Comparison of ENCODE assay signal across 11 cellular contexts in the genomic region with DNA sequence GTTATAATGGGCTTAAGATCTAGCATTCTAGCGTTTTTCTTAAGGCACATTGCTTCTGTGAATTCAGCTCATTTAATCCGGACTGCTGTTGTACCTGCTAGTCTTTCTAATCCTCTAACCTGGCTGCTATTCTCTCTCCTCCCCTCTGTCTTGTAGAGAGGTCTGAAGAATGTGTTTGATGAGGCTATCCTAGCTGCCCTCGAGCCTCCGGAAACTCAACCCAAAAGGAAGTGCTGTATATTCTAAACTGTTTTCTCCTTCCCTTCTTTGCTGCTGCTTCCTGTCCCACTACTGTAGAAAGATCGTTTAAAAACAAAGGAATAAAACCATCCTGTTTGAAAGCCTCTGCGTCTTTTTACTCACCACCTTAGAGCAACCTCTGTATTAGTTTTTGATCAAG. TPM values are rescaled to one million over a fixed set of nuclear protein-coding genes. Genes with fewer than 3 reads are reported as not detected.
A peak's percentile ranks its signal among the peaks of the same experiment; 100 is the strongest.
DNase-seq lines count a peak whose midpoint lies in the region; ATAC-seq, FAIRE-seq and TF ChIP-seq lines count a peak whose summit lies in the region.
"Had no signal": no experiment of that assay in that cellular context is flagged by ENCODE, and none has a peak within 500 bp of the region (broad histone marks: within the 10 kb centered on the region; RNA-seq: fewer than 3 reads in every experiment).

No MANE protein-coding gene starts in this region.

- H3K4me1 ChIP-seq in DND-41 (ENCODE audit: insufficient read depth, low read length), result peaks cover 24% of the 10 kb centered on the region
- peaks cover 27% of the 10 kb centered on the region for H3K4me1 ChIP-seq in GM12878 (ENCODE audit: control insufficient read depth, insufficient read depth, low read length)

- H3K27me3 ChIP-seq in DND-41 (ENCODE audit: insufficient read depth, low read length, poor library complexity), result no peaks in the 10 kb centered on the region
- H3K27me3 ChIP-seq in GM12878 (replicated peaks in 1 of 2; ENCODE audit: control insufficient read depth in 2 of 2, insufficient read depth in 2 of 2, low read length in 1 of 2), result no peaks in the 10 kb centered on the region

- peak; percentile 35 for FAIRE-seq in GM12878 (lab: Jason Lieb, UNC)

- peaks cover 53% of the 10 kb centered on the region for H4K20me1 ChIP-seq in DND-41 (ENCODE audit: insufficient read depth, low read length)
- peaks cover 4% of the 10 kb centered on the region; the same call in 1 of the 2 replicates for H4K20me1 ChIP-seq in GM12878 (ENCODE audit: control insufficient read depth, insufficient read depth)

- POLR2A ChIA-PET in GM12878 (lab: Charles Lee), result interaction anchor here (1.5 kb wide), 1 partner anchor 9 kb away, joined by 6 read pairs; no protein-coding TSS in a partner anchor

- ATAC-seq in DND-41 (ENCODE audit: insufficient read depth, low read depth) (peak; percentile 76), GM12878 (peak; percentile 21)
- peak; percentile 38 to 42 for ATAC-seq in natural killer cell treated with Interleukin-12 subunit alpha and Interleukin-12 subunit beta and Interleukin-15 and Interleukin-18, amount 100 ng/mL, for 72 hours

- H3K27ac ChIP-seq in DND-41 (ENCODE audit: low read length) (peak overlapping the region; percentile 29; the same call in 1 of the 2 replicates), KOPT-K1 (ENCODE audit: low read depth, low read length, poor library complexity, severe bottlenecking) (peak overlapping the region; percentile 57), GM12878 (ENCODE audit: control insufficient read depth, insufficient read depth) (peak overlapping the region; percentile 29)

- H3K4me3 Mint-ChIP-seq in natural killer cell treated with Interleukin-12 subunit alpha and Interleukin-12 subunit beta and Interleukin-15 and Interleukin-18, amount 100 ng/mL, for 72 hours, result peak overlapping the region; percentile 89

- no peak overlapping the region for H3K4me3 ChIP-seq in DND-41 (ENCODE audit: low read depth in 1 of 2, low read length in 2 of 2)
- H3K4me3 ChIP-seq in GM12878, result no peak overlapping the region; the same call in 1 of the 2 replicates

- SMC1A ChIA-PET in GM12878 (lab: Charles Lee; ENCODE audit: uncharacterized antibody, unreplicated experiment), result interaction anchor here (0.6 to 1.8 kb wide), 4 partner anchors 9 to 79 kb away, joined by 3 to 8 read pairs (median 4); no protein-coding TSS in a partner anchor

- H3K27me3 Mint-ChIP-seq in natural killer cell treated with Interleukin-12 subunit alpha and Interleukin-12 subunit beta and Interleukin-15 and Interleukin-18, amount 100 ng/mL, for 72 hours, result no peaks in the 10 kb centered on the region

- intact Hi-C loops in GM12878 (cut with micrococcal nuclease; ENCODE audit: unreplicated experiment), result loop anchor here (5.0 kb wide), 1 partner anchor 62 kb away; no protein-coding TSS in a partner anchor

- TF ChIP-seq CTCF in DND-41 (IDR thresholded peaks at IDR 0.05; ENCODE audit: borderline replicate concordance, extremely low read depth, low read length, poor library complexity, severe bottlenecking) (no peak), GM12878 (IDR thresholded peaks at IDR 0.05 in 2 of 3, conservative IDR thresholded peaks at IDR 0.05 in 1 of 3; ENCODE audit: control insufficient read depth in 2 of 3, extremely low read depth in 1 of 3, insufficient read depth in 1 of 3, low read depth in 3 of 3, low read length in 3 of 3) (no peak)

- peaks cover 40% of the 10 kb centered on the region for H3K36me3 Mint-ChIP-seq in natural killer cell treated with Interleukin-12 subunit alpha and Interleukin-12 subunit beta and Interleukin-15 and Interleukin-18, amount 100 ng/mL, for 72 hours

- H2AFZ ChIP-seq in DND-41 (ENCODE audit: low read depth, low read length) (no peak overlapping the region), GM12878 (ENCODE audit: control insufficient read depth, low read depth, low read length) (no peak overlapping the region)

- no peak for TF ChIP-seq EP300 in GM12878 (IDR thresholded peaks at IDR 0.05; ENCODE audit: borderline replicate concordance in 1 of 2, control insufficient read depth in 1 of 2, low read depth in 2 of 2, low read length in 2 of 2)

- no peak for TF ChIP-seq RAD21 in GM12878 (IDR thresholded peaks at IDR 0.05; ENCODE audit: insufficient read depth, low read depth, low read length)

- in situ Hi-C loops in GM12878 (cut with MboI), result no loop called here

- no peak for TF ChIP-seq POLR2A in GM12878 (IDR thresholded peaks at IDR 0.05; ENCODE audit: low read depth, low read length)

- H3K27ac Mint-ChIP-seq in natural killer cell treated with Interleukin-12 subunit alpha and Interleukin-12 subunit beta and Interleukin-15 and Interleukin-18, amount 100 ng/mL, for 72 hours, result peak overlapping the region; percentile 84 to 97

- 15% methylated on average over 6 of the region's 6 CpGs for WGBS in GM12878 (ENCODE audit: insufficient coverage, insufficient replicate concordance, low lambda C conversion rate, missing lambda C conversion rate)

- H3K4me2 ChIP-seq in DND-41 (ENCODE audit: insufficient read depth, low read length), result no peak overlapping the region
- H3K4me2 ChIP-seq in GM12878 (ENCODE audit: control insufficient read depth, insufficient read depth), result peak overlapping the region; percentile 40
- H3K4me2 ChIP-seq: SK-N-SH had no signal

- RAD21 ChIA-PET in GM12878 (lab: Charles Lee; ENCODE audit: unreplicated experiment), result interaction anchor here (1.1 kb wide), 1 partner anchor 21 kb away, joined by 3 read pairs; no protein-coding TSS in a partner anchor

- no peaks in the 10 kb centered on the region for H3K9me3 Mint-ChIP-seq in natural killer cell treated with Interleukin-12 subunit alpha and Interleukin-12 subunit beta and Interleukin-15 and Interleukin-18, amount 100 ng/mL, for 72 hours

- H3K9me3 ChIP-seq in DND-41 (ENCODE audit: insufficient read depth, low read length, severe bottlenecking) (no peaks in the 10 kb centered on the region), KOPT-K1 (ENCODE audit: insufficient read depth, low read length, poor library complexity, severe bottlenecking) (no peaks in the 10 kb centered on the region), GM12878 (replicated peaks; ENCODE audit: control insufficient read depth, insufficient read depth, low read length) (no peaks in the 10 kb centered on the region)
- H3K9me3 ChIP-seq: SK-N-SH had no signal

- no peak overlapping the region for H3K9ac ChIP-seq in DND-41 (ENCODE audit: low read depth, low read length)
- H3K9ac ChIP-seq in GM12878 (ENCODE audit: control insufficient read depth, insufficient read depth, low read length), result no peak overlapping the region
- H3K9ac ChIP-seq: SK-N-SH had no signal

- H3K36me3 ChIP-seq in DND-41 (ENCODE audit: insufficient read depth, low read length) (peaks cover 85% of the 10 kb centered on the region), KOPT-K1 (ENCODE audit: insufficient read depth, low read length) (peaks cover 88% of the 10 kb centered on the region), GM12878 (ENCODE audit: control insufficient read depth in 2 of 2, insufficient read depth in 2 of 2, low read length in 1 of 2) (peaks cover 3 to 22% of the 10 kb centered on the region in 2 experiments)

- BruUV-seq in GM12878 (replicated peaks; lab: Mats Ljungman, UMichigan), result no TSS peak

- CTCF ChIA-PET in GM12878 (lab: Yijun Ruan, JAX), result interaction anchor here (0.8 to 1.3 kb wide), 3 partner anchors 10 to 65 kb away, joined by 3 read pairs; no protein-coding TSS in a partner anchor

- peak; percentile 27 for DNase-seq in DND-41
- DNase-seq in GM12878 (ENCODE audit: low read depth, low spot score), result no peak
- no peak for DNase-seq in natural killer cell treated with Interleukin-12 subunit alpha and Interleukin-12 subunit beta and Interleukin-15 and Interleukin-18, amount 100 ng/mL, for 72 hours (ENCODE audit: low spot score)
- no peak for DNase-seq in NCI-H1105 treated with DMSO at 0.1 percent for 48 hours (lab: John Stamatoyannopoulos, UW)
- DNase-seq in putamen (ENCODE audit: low spot score), result no peak
- no peak for DNase-seq in hippocampal formation (lab: John Stamatoyannopoulos, UW)
- DNase-seq in pons (ENCODE audit: low spot score), result no peak
- DNase-seq: activated gamma-delta T cell, nucleus accumbens, SK-N-SH had no signal

- peaks cover 74 to 87% of the 10 kb centered on the region in 2 donors for H3K4me1 Mint-ChIP-seq in natural killer cell treated with Interleukin-12 subunit alpha and Interleukin-12 subunit beta and Interleukin-15 and Interleukin-18, amount 100 ng/mL, for 72 hours (ENCODE audit: low read depth in 2 of 2)

- peaks cover 76% of the 10 kb centered on the region for H3K79me2 ChIP-seq in DND-41 (ENCODE audit: insufficient read depth, low read length)
- H3K79me2 ChIP-seq in GM12878 (ENCODE audit: control insufficient read depth, insufficient read depth, low read length), result peaks cover 67% of the 10 kb centered on the region

RNA-seq across cellular contexts. Expression of gene CDC42, which starts 37.3 kb away (rescaled TPM):
- 56.5 and 59.3 TPM in 2 replicates for total RNA-seq in GM12878 (2013; cell fraction: nucleolus; rRNA removed)
- total RNA-seq in GM12878 (2014; rRNA removed), result 350 and 429 TPM in 2 replicates
- total RNA-seq in GM12878 (2014; rRNA removed; fragmentation: Illumina TruSeq; extraction: Trizol), result 418 and 422 TPM in 2 replicates
- 302 and 307 TPM in 2 replicates for total RNA-seq in GM12878 (2021)
- 600 TPM for polyA plus RNA-seq in GM12878 (2011; ENCODE audit: low read depth)
- 479 and 776 TPM in 2 replicates for polyA plus RNA-seq in GM12878 (2011; rRNA removed)
- 185 and 243 TPM in 2 replicates for polyA plus RNA-seq in GM12878 (2011; cell fraction: cytosol; rRNA removed)
- polyA plus RNA-seq in GM12878 (2011; cell fraction: nucleus; rRNA removed), result 95.9 and 111 TPM in 2 replicates
- polyA plus RNA-seq in GM12878 (2012), result 274 and 336 TPM in 2 replicates
- polyA plus RNA-seq in GM12878 (2014; fragmentation: Illumina TruSeq; extraction: Trizol), result 426 and 542 TPM in 2 replicates
- 100 to 1,000 TPM; 286 to 442 TPM for polyA plus RNA-seq in GM12878 (2014; fragmentation: Nextera tagmentation; extraction: Ambion mirVana)
- 230 and 275 TPM in 2 replicates for polyA plus RNA-seq in GM12878 (2014; rRNA removed)
- polyA plus RNA-seq in GM12878 (2016; fragmentation: Nextera tagmentation; extraction: Ambion mirVana), result 100 to 1,000 TPM; 184 to 200 TPM
- polyA minus RNA-seq in GM12878 (2011; rRNA and poly(A)+ RNA removed), result 265 and 457 TPM in 2 replicates
- polyA minus RNA-seq in GM12878 (2011; cell fraction: cytosol; rRNA and poly(A)+ RNA removed), result 121 and 123 TPM in 2 replicates
- 21.6 and 24.3 TPM in 2 replicates for polyA minus RNA-seq in GM12878 (2011; cell fraction: nucleus; rRNA and poly(A)+ RNA removed)
- total RNA-seq in natural killer cell treated with Interleukin-12 subunit alpha and Interleukin-12 subunit beta and Interleukin-15 and Interleukin-18, amount 100 ng/mL, for 72 hours, result 100 to 1,000 TPM; 191 to 394 TPM

RNA-seq across cellular contexts. Expression of gene WNT4, which starts 53.1 kb away (rescaled TPM):
- total RNA-seq in GM12878 (2013; cell fraction: nucleolus; rRNA removed), result 0.20 and 0.21 TPM in 2 replicates
- under 0.01 TPM in 1 of 2 replicates, not detected in the other for total RNA-seq in GM12878 (2014; rRNA removed)
- not detected in 2 replicates for total RNA-seq in GM12878 (2014; rRNA removed; fragmentation: Illumina TruSeq; extraction: Trizol)
- total RNA-seq in GM12878 (2021), result not detected in 2 replicates
- 0.09 TPM for polyA plus RNA-seq in GM12878 (2011; ENCODE audit: low read depth)
- 0.01 TPM in 1 of 2 replicates, not detected in the other for polyA plus RNA-seq in GM12878 (2011; rRNA removed)
- 0.03 TPM in 1 of 2 replicates, not detected in the other for polyA plus RNA-seq in GM12878 (2011; cell fraction: cytosol; rRNA removed)
- polyA plus RNA-seq in GM12878 (2011; cell fraction: nucleus; rRNA removed), result not detected in 2 replicates
- polyA plus RNA-seq in GM12878 (2012), result 0.15 and 0.25 TPM in 2 replicates
- polyA plus RNA-seq in GM12878 (2014; fragmentation: Illumina TruSeq; extraction: Trizol), result not detected in 2 replicates
- polyA plus RNA-seq in GM12878 (2014; fragmentation: Nextera tagmentation; extraction: Ambion mirVana), result not detected
- polyA plus RNA-seq in GM12878 (2014; rRNA removed), result 0.27 TPM in 1 of 2 replicates, not detected in the other
- not detected for polyA plus RNA-seq in GM12878 (2016; fragmentation: Nextera tagmentation; extraction: Ambion mirVana)
- polyA minus RNA-seq in GM12878 (2011; rRNA and poly(A)+ RNA removed), result 0.05 TPM in 1 of 2 replicates, not detected in the other
- polyA minus RNA-seq in GM12878 (2011; cell fraction: cytosol; rRNA and poly(A)+ RNA removed), result not detected in 2 replicates
- not detected in 2 replicates for polyA minus RNA-seq in GM12878 (2011; cell fraction: nucleus; rRNA and poly(A)+ RNA removed)
- not detected for total RNA-seq in natural killer cell treated with Interleukin-12 subunit alpha and Interleukin-12 subunit beta and Interleukin-15 and Interleukin-18, amount 100 ng/mL, for 72 hours

Comparison
In these comparisons a context has a peak if more than half of its experiments do, and no peak if none do; other contexts are left out.
1. ATAC-seq: peak in every context shown above with its lines; median percentile 76 in DND-41; 40 in natural killer cell treated with Interleukin-12 subunit alpha and Interleukin-12 subunit beta and Interleukin-15 and Interleukin-18, amount 100 ng/mL, for 72 hours; 21 in GM12878.